In the genomic region with DNA sequence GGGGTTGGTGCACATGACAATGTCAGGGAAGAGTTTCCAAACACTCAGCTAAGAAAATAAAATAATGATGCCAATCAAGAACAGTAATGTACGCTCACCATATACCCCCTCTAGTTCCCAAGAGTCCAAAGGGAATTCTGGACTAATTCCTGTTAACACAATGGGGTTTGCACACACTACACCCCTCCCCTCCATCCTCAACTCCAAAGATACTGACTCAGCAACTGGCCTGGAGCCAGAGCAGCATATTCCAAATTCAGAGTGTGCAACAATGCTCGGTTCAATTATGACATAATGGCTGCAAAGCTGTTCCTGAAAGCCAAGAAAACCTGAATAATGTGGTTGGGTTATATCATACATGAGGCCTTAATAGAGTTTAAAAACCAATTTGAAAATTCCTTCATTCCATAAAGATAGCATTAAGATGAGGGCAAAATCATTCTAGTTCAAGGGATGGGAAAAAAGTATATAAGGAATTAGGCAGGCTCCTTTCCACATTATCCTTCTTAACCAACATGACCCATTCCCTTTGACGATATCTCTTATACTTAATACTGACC, we compare ENCODE assay signal across 14 cellular contexts. TPM values are rescaled to one million over a fixed set of nuclear protein-coding genes. Genes with fewer than 3 reads are reported as not detected.
DNase-seq lines count a peak whose midpoint lies in the region; ATAC-seq and TF ChIP-seq lines count a peak whose summit lies in the region.
"Had no signal": no experiment of that assay in that cellular context is flagged by ENCODE, and none has a peak within 500 bp of the region (broad histone marks: within the 10 kb centered on the region; RNA-seq: fewer than 3 reads in every experiment).

No MANE protein-coding gene starts in this region.

- ATAC-seq in GM18867 (IDR thresholded peaks at IDR 0.05; ENCODE audit: unreplicated experiment), result no peak
- no peak for ATAC-seq in effector memory CD8-positive, alpha-beta T cell (replicated peaks)
- ATAC-seq: activated naive CD8-positive, alpha-beta T cell treated with anti-CD3 and anti-CD28 coated beads, Interleukin-2, amount 50 U/mL, for 24 hours; left lung had no signal

- no peaks in the 10 kb centered on the region for H3K9me2 ChIP-seq in GM23248 (ENCODE audit: insufficient read depth)

- H3K9ac ChIP-seq in GM23248, result no peak overlapping the region

- no peaks in the 10 kb centered on the region for H4K20me1 ChIP-seq in GM23248 (ENCODE audit: insufficient read depth)

- H3K4me1 ChIP-seq in GM23248 (ENCODE audit: insufficient read depth), result no peaks in the 10 kb centered on the region

- H3K9me3 Mint-ChIP-seq in nephron, result no peaks in the 10 kb centered on the region
- peaks cover 0 to 4% of the 10 kb centered on the region in 2 donors for H3K9me3 Mint-ChIP-seq in effector memory CD8-positive, alpha-beta T cell
- H3K9me3 Mint-ChIP-seq: activated naive CD8-positive, alpha-beta T cell treated with anti-CD3 and anti-CD28 coated beads, Interleukin-2, amount 50 U/mL, for 24 hours; CD8-positive, alpha-beta memory T cell had no signal

- TF ChIP-seq CTCF in choroid plexus epithelial cell (conservative IDR thresholded peaks at IDR 0.05; ENCODE audit: low read depth, low read length), result no peak
- no peak for TF ChIP-seq CTCF in nephron (IDR thresholded peaks at IDR 0.05; ENCODE audit: unreplicated experiment in 3 of 3)

- peak; percentile 32 for DNase-seq in GM23248
- peak; percentile 28 to 70 for DNase-seq in NCI-H446 (lab: John Stamatoyannopoulos, UW)
- peak; percentile 69 for DNase-seq in choroid plexus epithelial cell (ENCODE audit: low read depth)
- DNase-seq in SKM-1 (lab: John Stamatoyannopoulos, UW; ENCODE audit: unreplicated experiment), result no peak
- DNase-seq in effector memory CD8-positive, alpha-beta T cell, result no peak
- DNase-seq: activated CD4-positive, CD25-positive, alpha-beta regulatory T cell; activated naive CD8-positive, alpha-beta T cell treated with anti-CD3 and anti-CD28 coated beads, Interleukin-2, amount 50 U/mL, for 24 hours; CD8-positive, alpha-beta memory T cell; glutamatergic neuron; left lung had no signal

- no peak overlapping the region for H3K27ac ChIP-seq in GM23248
- H3K27ac ChIP-seq: left lung, testis had no signal

- H3K79me2 ChIP-seq in GM23248 (ENCODE audit: insufficient read depth), result no peaks in the 10 kb centered on the region

- peaks cover 8% of the 10 kb centered on the region for H3K4me1 Mint-ChIP-seq in nephron
- H3K4me1 Mint-ChIP-seq in effector memory CD8-positive, alpha-beta T cell (ENCODE audit: low read depth in 2 of 2), result peaks cover 10 to 12% of the 10 kb centered on the region in 2 donors

- no peaks in the 10 kb centered on the region for H3K36me3 ChIP-seq in GM23248 (ENCODE audit: low read depth)
- H3K36me3 ChIP-seq: left lung had no signal

- WGBS in GM23248 (ENCODE audit: low coverage in 1 of 2, low lambda C conversion rate in 2 of 2, missing lambda C conversion rate in 2 of 2), 2 experiments, result 65 to 66% methylated on average over 3 of the region's 3 CpGs

- in situ Hi-C loops in GM23248 (cut with MboI), result no loop called here

- no peaks in the 10 kb centered on the region for H3K36me3 Mint-ChIP-seq in nephron (ENCODE audit: low read depth)
- peaks cover 3% of the 10 kb centered on the region for H3K36me3 Mint-ChIP-seq in effector memory CD8-positive, alpha-beta T cell (ENCODE audit: insufficient read depth)

- H3K27ac Mint-ChIP-seq in nephron, result peak overlapping the region in 2 of 3 experiments; percentile 19 to 30
- no peak overlapping the region for H3K27ac Mint-ChIP-seq in effector memory CD8-positive, alpha-beta T cell
- H3K27ac Mint-ChIP-seq: activated naive CD8-positive, alpha-beta T cell treated with anti-CD3 and anti-CD28 coated beads, Interleukin-2, amount 50 U/mL, for 24 hours; CD8-positive, alpha-beta memory T cell had no signal

- H3K4me2 ChIP-seq in GM23248 (ENCODE audit: unreplicated experiment), result no peak overlapping the region

- no peaks in the 10 kb centered on the region for H3K27me3 Mint-ChIP-seq in nephron (ENCODE audit: low read depth)
- no peaks in the 10 kb centered on the region for H3K27me3 Mint-ChIP-seq in effector memory CD8-positive, alpha-beta T cell
- H3K27me3 Mint-ChIP-seq: activated naive CD8-positive, alpha-beta T cell treated with anti-CD3 and anti-CD28 coated beads, Interleukin-2, amount 50 U/mL, for 24 hours had no signal

- no peaks in the 10 kb centered on the region for H3F3A ChIP-seq in GM23248 (ENCODE audit: insufficient read depth)

- H2AFZ ChIP-seq in GM23248, result no peak overlapping the region

- no peaks in the 10 kb centered on the region for H3K27me3 ChIP-seq in GM23248 (replicated peaks; ENCODE audit: insufficient read depth)
- H3K27me3 ChIP-seq: left lung, testis had no signal

- no peaks in the 10 kb centered on the region for H3K9me3 ChIP-seq in GM23248 (ENCODE audit: low read depth)
- H3K9me3 ChIP-seq: left lung, testis had no signal

- H3K4me3 ChIP-seq in GM23248, result no peak overlapping the region
- no peak overlapping the region for H3K4me3 ChIP-seq in choroid plexus epithelial cell (ENCODE audit: low read depth, low read length)
- H3K4me3 ChIP-seq: left lung, testis had no signal

- H3K4me3 Mint-ChIP-seq in nephron, result no peak overlapping the region
- H3K4me3 Mint-ChIP-seq in effector memory CD8-positive, alpha-beta T cell, result no peak overlapping the region
- H3K4me3 Mint-ChIP-seq: activated naive CD8-positive, alpha-beta T cell treated with anti-CD3 and anti-CD28 coated beads, Interleukin-2, amount 50 U/mL, for 24 hours; CD8-positive, alpha-beta memory T cell had no signal

RNA-seq across cellular contexts. Expression of a gene that starts 4.5 kb away (rescaled TPM):
- 0.97 and 1.3 TPM in 2 replicates for total RNA-seq in GM23248 (2014; rRNA removed; shearing (Covaris generic))
- polyA plus RNA-seq in GM23248 (2016; fragmentation: Nextera tagmentation; extraction: Ambion mirVana), result 7.0 and 7.2 TPM in 2 replicates
- polyA plus RNA-seq: neural cell had no signal

RNA-seq across cellular contexts. Expression of a gene that starts 38.5 kb away (rescaled TPM):
- 3.8 and 4.8 TPM in 2 replicates for total RNA-seq in GM23248 (2014; rRNA removed; shearing (Covaris generic))
- 5.5 and 5.8 TPM in 2 replicates for polyA plus RNA-seq in GM23248 (2016; fragmentation: Nextera tagmentation; extraction: Ambion mirVana)

Comparison
In these comparisons a context has a peak if more than half of its experiments do, and no peak if none do; other contexts are left out.
1. DNase-seq: peak in GM23248 (single experiment), NCI-H446 (2 of 2) and choroid plexus epithelial cell (single experiment); none in SKM-1 (single experiment) and effector memory CD8-positive, alpha-beta T cell (0 of 3).
2. H3K27ac Mint-ChIP-seq: peak in nephron (2 of 3); none in effector memory CD8-positive, alpha-beta T cell (0 of 2).